7 cellular contexts compared by ENCODE assay signal in genomic region chr11:1876361-1877063, GRCh38. TPM values are rescaled to one million over a fixed set of nuclear protein-coding genes. Genes with fewer than 3 reads are reported as not detected.
DNase-seq lines count a peak whose midpoint lies in the region; ATAC-seq and TF ChIP-seq lines count a peak whose summit lies in the region.
"Had no signal": no experiment of that assay in that cellular context is flagged by ENCODE, and none has a peak within 500 bp of the region (broad histone marks: within the 10 kb centered on the region; RNA-seq: fewer than 3 reads in every experiment).

No MANE protein-coding gene starts in this region.

- H3K27me3 ChIP-seq in MM.1S (replicated peaks; ENCODE audit: insufficient read depth, low read length) (no peaks in the 10 kb centered on the region), tibial nerve (peaks cover 0 to 4% of the 10 kb centered on the region in 2 donors)

- H3K27ac ChIP-seq in MM.1S (ENCODE audit: low read length) (no peak overlapping the region), tibial nerve (peak overlapping the region in 3 of 4 donors; percentile 50 to 77 (median 67))

- no peaks in the 10 kb centered on the region for H3K36me3 ChIP-seq in MM.1S (replicated peaks; ENCODE audit: insufficient read depth, low read length)
- no peaks in the 10 kb centered on the region for H3K36me3 ChIP-seq in tibial nerve

- TF ChIP-seq CTCF in MM.1S (IDR thresholded peaks at IDR 0.05; ENCODE audit: low read length) (peak; percentile 48), fibroblast of villous mesenchyme (IDR thresholded peaks at IDR 0.05; ENCODE audit: insufficient read depth, low read depth, low read length) (peak; percentile 77), tibial nerve (IDR thresholded peaks at IDR 0.05) (peak; percentile 27 to 63 (median 45))

- H3K4me2 ChIP-seq in MM.1S (ENCODE audit: low read depth, low read length) = no peak overlapping the region

- H3K4me3 ChIP-seq in MM.1S (ENCODE audit: low read length) (no peak overlapping the region), fibroblast of villous mesenchyme (ENCODE audit: low read depth, low read length) (peak overlapping the region; percentile 56), tibial nerve (no peak overlapping the region)

- H3K9me2 ChIP-seq in MM.1S (replicated peaks; ENCODE audit: insufficient read depth, low read length) = no peaks in the 10 kb centered on the region

- H3K4me1 ChIP-seq in MM.1S (ENCODE audit: low read length) (no peaks in the 10 kb centered on the region), tibial nerve (peaks cover 0 to 73% (median 29%) of the 10 kb centered on the region in 4 donors)

- no peak overlapping the region for H3K9ac ChIP-seq in MM.1S (ENCODE audit: low read length)

- H2AFZ ChIP-seq in MM.1S (ENCODE audit: low read length) = no peak overlapping the region

- no peak for ATAC-seq in HG02623 (IDR thresholded peaks at IDR 0.05; ENCODE audit: unreplicated experiment)

- no peak for TF ChIP-seq EP300 in tibial nerve (IDR thresholded peaks at IDR 0.05)

- H4K20me1 ChIP-seq in MM.1S (ENCODE audit: insufficient read depth, low read length) = no peaks in the 10 kb centered on the region

- WGBS in tibial nerve, 2 donors = 33 to 35% methylated on average over 19 to 21 of the region's 26 CpGs

- DNase-seq in AG08396 (ENCODE audit: low spot score) (peak; percentile 72), MM.1S (no peak), fibroblast of villous mesenchyme (ENCODE audit: low read depth) (peak; percentile 97), tibial nerve (ENCODE audit: low spot score in 2 of 2) (peak in 1 of 2 donors; percentile 25), NCI-H446 treated with DMSO at 0.1 percent for 48 hours (lab: John Stamatoyannopoulos, UW) (no peak)

- no peak for TF ChIP-seq POLR2A in tibial nerve (IDR thresholded peaks at IDR 0.05)

- H3K79me2 ChIP-seq in MM.1S (ENCODE audit: low read length) = no peaks in the 10 kb centered on the region

- no peaks in the 10 kb centered on the region for H3K9me3 ChIP-seq in MM.1S (replicated peaks; ENCODE audit: insufficient read depth, low read length)
- no peaks in the 10 kb centered on the region for H3K9me3 ChIP-seq in tibial nerve

- H3F3A ChIP-seq in MM.1S (ENCODE audit: insufficient read depth, low read length) = no peaks in the 10 kb centered on the region

RNA-seq across cellular contexts. Expression of gene PRR33, which starts 15.2 kb away (rescaled TPM):
- total RNA-seq in fibroblast of villous mesenchyme (not detected in 2 replicates), tibial nerve (not detected)
- total RNA-seq: mononuclear cell had no signal

RNA-seq across cellular contexts. Expression of gene LSP1, which starts 23.6 kb away (rescaled TPM):
- total RNA-seq in fibroblast of villous mesenchyme (0.32 TPM in 1 of 2 replicates, not detected in the other), tibial nerve (10 to 100 TPM; 36.9 to 69.0 (median 50.2) TPM)

RNA-seq across cellular contexts. Expression of gene TNNI2, which starts 37.7 kb away (rescaled TPM):
- total RNA-seq in fibroblast of villous mesenchyme (not detected in 2 replicates), tibial nerve (not detected)

RNA-seq across cellular contexts. Expression of gene SYT8, which starts 41.7 kb away (rescaled TPM):
- total RNA-seq in fibroblast of villous mesenchyme (under 0.01 TPM in 1 of 2 replicates, not detected in the other), tibial nerve (1 to 10 TPM in 2 of 4 donors, under 1 TPM in 1, not detected in 1; 0.39 to 4.2 (median 1.0) TPM)
- total RNA-seq: mononuclear cell had no signal

RNA-seq across cellular contexts. Expression of gene TNNT3, which starts 43.0 kb away (rescaled TPM):
- total RNA-seq in fibroblast of villous mesenchyme = not detected in 2 replicates
- 1 to 10 TPM; 4.4 to 8.6 (median 6.1) TPM for total RNA-seq in tibial nerve

Comparison
In these comparisons a context has a peak if more than half of its experiments do, and no peak if none do; other contexts are left out.
1. DNase-seq: peak in AG08396 (single experiment) and fibroblast of villous mesenchyme (single experiment); none in MM.1S (single experiment) and NCI-H446 treated with DMSO at 0.1 percent for 48 hours (single experiment).
2. RNA of gene LSP1, which starts 23.6 kb away (total RNA-seq): 36.9 to 69.0 TPM in tibial nerve; 0.32 TPM in fibroblast of villous mesenchyme; every median in the first group is over 10 times any median in the second.
3. Peak in every context shown above with its lines, with median percentiles within 50 percentile points of each other: CTCF ChIP-seq.